10 cellular contexts compared by ENCODE assay signal in genomic region chr1:110004583-110004982, GRCh38. TPM values are rescaled to one million over a fixed set of nuclear protein-coding genes. Genes with fewer than 3 reads are reported as not detected.
DNase-seq lines count a peak whose midpoint lies in the region; ATAC-seq, FAIRE-seq and TF ChIP-seq lines count a peak whose summit lies in the region.
"Had no signal": no experiment of that assay in that cellular context is flagged by ENCODE, and none has a peak within 500 bp of the region (broad histone marks: within the 10 kb centered on the region; RNA-seq: fewer than 3 reads in every experiment).

No MANE protein-coding gene starts in this region.

- H3K9me3 ChIP-seq in GM12878 (replicated peaks; ENCODE audit: control insufficient read depth, insufficient read depth, low read length) (no peaks in the 10 kb centered on the region), HepG2 (ENCODE audit: low read length) (no peaks in the 10 kb centered on the region)

- DNase-seq in activated naive CD4-positive, alpha-beta T cell (lab: John Stamatoyannopoulos, UW) = no peak
- no peak for DNase-seq in GM12878 (ENCODE audit: low read depth, low spot score)
- no peak for DNase-seq in HepG2 (ENCODE audit: low spot score)
- no peak for DNase-seq in type B pancreatic cell (ENCODE audit: extremely low spot score, unreplicated experiment)
- no peak for DNase-seq in iPS-NIHi7 (ENCODE audit: extremely low spot score)
- DNase-seq in posterior vena cava (ENCODE audit: low spot score) = no peak
- no peak for DNase-seq in cortex of kidney (lab: John Stamatoyannopoulos, UW)
- DNase-seq: NCI-H774 had no signal

- H3K27ac ChIP-seq in GM12878 (ENCODE audit: control insufficient read depth, insufficient read depth) (peak overlapping the region; percentile 50; the same call in 1 of the 2 replicates), HepG2 (ENCODE audit: extremely low read length, insufficient read depth, low read length) (peak overlapping the region; percentile 55)

- peaks cover 2% of the 10 kb centered on the region for H3K36me3 Mint-ChIP-seq in activated naive CD4-positive, alpha-beta T cell treated with anti-CD3 and anti-CD28 coated beads, Interleukin-2, amount 50 U/mL, for 24 hours
- H3K36me3 Mint-ChIP-seq in type B pancreatic cell = peaks cover 8% of the 10 kb centered on the region

- CTCF ChIA-PET in GM12878 (lab: Yijun Ruan, JAX) (interaction anchor here (0.6 to 9.5 kb wide), 4 partner anchors 10 to 25 kb away, joined by 3 to 200 read pairs (median 14); partner anchors contain the start of gene AHCYL1), HepG2 (lab: Yijun Ruan, JAX; ENCODE audit: low intra/inter-chr PET ratio, low total read pairs) (no interaction called here)

- SMC1A ChIA-PET in GM12878 (lab: Charles Lee; ENCODE audit: uncharacterized antibody, unreplicated experiment) = interaction anchor here (1.0 to 3.5 kb wide), 5 partner anchors 17 to 458 kb away, joined by 3 to 33 read pairs (median 4); partner anchors contain the start of gene AHCYL1

- H3K4me3 ChIP-seq in GM12878 = no peak overlapping the region
- no peak overlapping the region for H3K4me3 ChIP-seq in HepG2 (replicated peaks in 1 of 3; ENCODE audit: insufficient read depth in 1 of 3, low read depth in 2 of 3, low read length in 3 of 3)

- no peaks in the 10 kb centered on the region for H3K27me3 ChIP-seq in GM12878 (replicated peaks in 1 of 2; ENCODE audit: control insufficient read depth in 2 of 2, insufficient read depth in 2 of 2, low read length in 1 of 2)
- no peaks in the 10 kb centered on the region for H3K27me3 ChIP-seq in HepG2 (ENCODE audit: control insufficient read depth in 1 of 2, insufficient read depth in 2 of 2, low read length in 2 of 2)

- FAIRE-seq in GM12878 (lab: Jason Lieb, UNC) = no peak
- no peak for FAIRE-seq in HepG2 (lab: Jason Lieb, UNC)

- H3K79me2 ChIP-seq in GM12878 (ENCODE audit: control insufficient read depth, insufficient read depth, low read length) = no peaks in the 10 kb centered on the region; the same call in none of the 2 replicates
- H3K79me2 ChIP-seq in HepG2 (ENCODE audit: insufficient read depth, low read length) = peaks cover 33% of the 10 kb centered on the region

- peak overlapping the region; percentile 84 for H3K27ac Mint-ChIP-seq in activated naive CD4-positive, alpha-beta T cell treated with anti-CD3 and anti-CD28 coated beads, Interleukin-2, amount 50 U/mL, for 24 hours
- H3K27ac Mint-ChIP-seq in type B pancreatic cell = peak overlapping the region; percentile 94

- H3K4me1 ChIP-seq in GM12878 (ENCODE audit: control insufficient read depth, insufficient read depth, low read length) (peaks cover 14% of the 10 kb centered on the region), HepG2 (ENCODE audit: insufficient read depth, low read length) (peaks cover 36% of the 10 kb centered on the region)

- H3K36me3 ChIP-seq in GM12878 (ENCODE audit: control insufficient read depth in 2 of 2, insufficient read depth in 2 of 2, low read length in 1 of 2) = peaks cover 0 to 7% of the 10 kb centered on the region in 2 experiments; a peak in 2 of 4 replicates
- peaks cover 5 to 13% of the 10 kb centered on the region in 2 experiments; a peak in 4 of 5 replicates for H3K36me3 ChIP-seq in HepG2 (replicated peaks in 1 of 2; ENCODE audit: control insufficient read depth in 1 of 2, insufficient read depth in 2 of 2, low read length in 2 of 2)

- POLR2A ChIA-PET in GM12878 (lab: Charles Lee) (interaction anchor here (0.5 to 1.6 kb wide), 3 partner anchors 10 to 30 kb away, joined by 3 to 5 read pairs (median 3); partner anchors contain the start of gene STRIP1), HepG2 (lab: Yijun Ruan, JAX) (interaction anchor here (1.2 kb wide), 1 partner anchor 20 kb away, joined by 5 read pairs; the partner anchor contains the start of gene AHCYL1)

- intact Hi-C loops in GM12878 (cut with micrococcal nuclease; ENCODE audit: unreplicated experiment) = no loop called here
- intact Hi-C loops in HepG2 (cut with micrococcal nuclease; ENCODE audit: unreplicated experiment) = no loop called here
- intact Hi-C loops in posterior vena cava (cut with DNase I) = no loop called here

- H3K9me3 Mint-ChIP-seq in activated naive CD4-positive, alpha-beta T cell treated with anti-CD3 and anti-CD28 coated beads, Interleukin-2, amount 50 U/mL, for 24 hours = no peaks in the 10 kb centered on the region
- no peaks in the 10 kb centered on the region for H3K9me3 Mint-ChIP-seq in type B pancreatic cell
- H3K9me3 Mint-ChIP-seq: activated naive CD8-positive, alpha-beta T cell treated with anti-CD3 and anti-CD28 coated beads, Interleukin-2, amount 50 U/mL, for 24 hours had no signal

- no peak for TF ChIP-seq RAD21 in GM12878 (IDR thresholded peaks at IDR 0.05; ENCODE audit: insufficient read depth, low read depth, low read length)
- TF ChIP-seq RAD21 in HepG2 (CRISPR knock-in tag; IDR thresholded peaks at IDR 0.05) = no peak

- BruUV-seq in GM12878 (replicated peaks; lab: Mats Ljungman, UMichigan) (no TSS peak), HepG2 (replicated peaks; lab: Mats Ljungman, UMichigan) (no TSS peak)

- no peak overlapping the region for H3K9ac ChIP-seq in GM12878 (ENCODE audit: control insufficient read depth, insufficient read depth, low read length)
- H3K9ac ChIP-seq in HepG2 (ENCODE audit: insufficient read depth, low read depth, low read length) = no peak overlapping the region

- H4K20me1 ChIP-seq in GM12878 (ENCODE audit: control insufficient read depth, insufficient read depth) (no peaks in the 10 kb centered on the region), HepG2 (ENCODE audit: insufficient read depth, low read length) (no peaks in the 10 kb centered on the region)

- TF ChIP-seq POLR2A in GM12878 (IDR thresholded peaks at IDR 0.05; ENCODE audit: low read depth, low read length) = no peak
- no peak for TF ChIP-seq POLR2A in HepG2 (IDR thresholded peaks at IDR 0.05; ENCODE audit: insufficient read depth in 1 of 2, low read depth in 2 of 2, low read length in 2 of 2)

- 95% methylated on average over 1 of the region's 1 CpG for WGBS in GM12878 (ENCODE audit: insufficient coverage, insufficient replicate concordance, low lambda C conversion rate, missing lambda C conversion rate)
- 96% methylated on average over 1 of the region's 1 CpG for WGBS in HepG2 (ENCODE audit: low lambda C conversion rate)

- no peak for TF ChIP-seq CTCF in GM12878 (IDR thresholded peaks at IDR 0.05 in 2 of 3, conservative IDR thresholded peaks at IDR 0.05 in 1 of 3; ENCODE audit: control insufficient read depth in 2 of 3, extremely low read depth in 1 of 3, insufficient read depth in 1 of 3, low read depth in 3 of 3, low read length in 3 of 3)
- TF ChIP-seq CTCF in HepG2 (CRISPR knock-in tag; IDR thresholded peaks at IDR 0.05) = no peak
- TF ChIP-seq CTCF in type B pancreatic cell (conservative IDR thresholded peaks at IDR 0.05) = no peak

- H2AFZ ChIP-seq in GM12878 (ENCODE audit: control insufficient read depth, low read depth, low read length) (no peak overlapping the region), HepG2 (ENCODE audit: low read length) (no peak overlapping the region)

- in situ Hi-C loops in GM12878 (cut with MboI) = no loop called here
- in situ Hi-C loops in HepG2 (cut with HindIII; ENCODE audit: extremely low pct_ligation_motif_present, low pct_unique_long_range_greater_than_20kb) = no loop called here

- TF ChIP-seq EP300 in GM12878 (IDR thresholded peaks at IDR 0.05; ENCODE audit: borderline replicate concordance in 1 of 2, control insufficient read depth in 1 of 2, low read depth in 2 of 2, low read length in 2 of 2) = no peak
- no peak for TF ChIP-seq EP300 in HepG2 (IDR thresholded peaks at IDR 0.05; ENCODE audit: low read depth in 2 of 2, low read length in 2 of 2)
- TF ChIP-seq EP300 in HepG2 (CRISPR knock-in tag; IDR thresholded peaks at IDR 0.05; ENCODE audit: borderline replicate concordance) = no peak

- H3K27me3 Mint-ChIP-seq in activated naive CD4-positive, alpha-beta T cell treated with anti-CD3 and anti-CD28 coated beads, Interleukin-2, amount 50 U/mL, for 24 hours = no peaks in the 10 kb centered on the region
- no peaks in the 10 kb centered on the region for H3K27me3 Mint-ChIP-seq in type B pancreatic cell
- H3K27me3 Mint-ChIP-seq: activated naive CD8-positive, alpha-beta T cell treated with anti-CD3 and anti-CD28 coated beads, Interleukin-2, amount 50 U/mL, for 24 hours had no signal

- H3K4me1 Mint-ChIP-seq in activated naive CD4-positive, alpha-beta T cell treated with anti-CD3 and anti-CD28 coated beads, Interleukin-2, amount 50 U/mL, for 24 hours = peaks cover 37% of the 10 kb centered on the region
- H3K4me1 Mint-ChIP-seq in type B pancreatic cell (ENCODE audit: unreplicated experiment) = peaks cover 55% of the 10 kb centered on the region

- H3K4me3 Mint-ChIP-seq in activated naive CD4-positive, alpha-beta T cell treated with anti-CD3 and anti-CD28 coated beads, Interleukin-2, amount 50 U/mL, for 24 hours = peak overlapping the region; percentile 81
- peak overlapping the region; percentile 79 for H3K4me3 Mint-ChIP-seq in type B pancreatic cell

- ATAC-seq in GM12878 (no peak), HepG2 (no peak)

- RAD21 ChIA-PET in GM12878 (lab: Charles Lee; ENCODE audit: unreplicated experiment) = interaction anchor here (1.3 to 5.0 kb wide), 2 partner anchors 20 to 458 kb away, joined by 3 to 66 read pairs; partner anchors contain the start of gene AHCYL1

- H3K4me2 ChIP-seq in GM12878 (ENCODE audit: control insufficient read depth, insufficient read depth) (no peak overlapping the region), HepG2 (ENCODE audit: low read depth, low read length) (no peak overlapping the region)

RNA-seq across cellular contexts. Expression of gene AHCYL1, which starts 20.0 kb away (rescaled TPM):
- total RNA-seq in GM12878 (2013; cell fraction: nucleolus; rRNA removed) = 19.4 and 26.5 TPM in 2 replicates
- total RNA-seq in GM12878 (2014; rRNA removed) = 28.0 and 31.7 TPM in 2 replicates
- total RNA-seq in GM12878 (2014; rRNA removed; fragmentation: Illumina TruSeq; extraction: Trizol) = 30.0 and 30.9 TPM in 2 replicates
- total RNA-seq in GM12878 (2021) = 59.9 and 64.8 TPM in 2 replicates
- 28.1 TPM for polyA plus RNA-seq in GM12878 (2011; ENCODE audit: low read depth)
- 73.5 and 73.6 TPM in 2 replicates for polyA plus RNA-seq in GM12878 (2011; rRNA removed)
- 45.5 and 59.4 TPM in 2 replicates for polyA plus RNA-seq in GM12878 (2011; cell fraction: cytosol; rRNA removed)
- polyA plus RNA-seq in GM12878 (2011; cell fraction: nucleus; rRNA removed) = 58.0 and 62.1 TPM in 2 replicates
- polyA plus RNA-seq in GM12878 (2012) = 34.9 and 46.3 TPM in 2 replicates
- 60.7 and 67.6 TPM in 2 replicates for polyA plus RNA-seq in GM12878 (2014; fragmentation: Illumina TruSeq; extraction: Trizol)
- 10 to 100 TPM; 24.7 to 26.1 TPM for polyA plus RNA-seq in GM12878 (2014; fragmentation: Nextera tagmentation; extraction: Ambion mirVana)
- polyA plus RNA-seq in GM12878 (2014; rRNA removed) = 39.2 and 43.9 TPM in 2 replicates
- polyA plus RNA-seq in GM12878 (2016; fragmentation: Nextera tagmentation; extraction: Ambion mirVana) = 10 to 100 TPM; 49.7 to 54.2 TPM
- 49.6 and 59.3 TPM in 2 replicates for polyA minus RNA-seq in GM12878 (2011; rRNA and poly(A)+ RNA removed)
- 17.9 and 21.8 TPM in 2 replicates for polyA minus RNA-seq in GM12878 (2011; cell fraction: cytosol; rRNA and poly(A)+ RNA removed)
- polyA minus RNA-seq in GM12878 (2011; cell fraction: nucleus; rRNA and poly(A)+ RNA removed) = 13.7 and 24.5 TPM in 2 replicates
- total RNA-seq in HepG2 (2016; rRNA removed; fragmentation: Illumina TruSeq; extraction: Trizol) = 40.9 and 63.2 TPM in 2 replicates
- 3.7 and 5.4 TPM in 2 replicates for total RNA-seq in HepG2 (2016; cell fraction: cytosol; rRNA removed; fragmentation: Illumina TruSeq; extraction: Trizol; ENCODE audit: low read depth)
- total RNA-seq in HepG2 (2016; cell fraction: insoluble cytoplasmic fraction; rRNA removed; fragmentation: Illumina TruSeq; extraction: Trizol) = 40.0 and 59.5 TPM in 2 replicates
- total RNA-seq in HepG2 (2016; cell fraction: membrane; rRNA removed; fragmentation: Illumina TruSeq; extraction: Trizol) = 22.3 and 23.2 TPM in 2 replicates
- 37.9 and 43.8 TPM in 2 replicates for total RNA-seq in HepG2 (2016; cell fraction: nucleus; rRNA removed; fragmentation: Illumina TruSeq; extraction: Trizol)
- 69.4 and 76.3 TPM in 2 replicates for polyA plus RNA-seq in HepG2 (2011; rRNA removed)
- polyA plus RNA-seq in HepG2 (2011; cell fraction: cytosol; rRNA removed) = 38.4 and 54.0 TPM in 2 replicates
- polyA plus RNA-seq in HepG2 (2011; cell fraction: nucleus; rRNA removed) = 64.7 and 65.0 TPM in 2 replicates
- 76.2 and 86.9 TPM in 2 replicates for polyA plus RNA-seq in HepG2 (2012)
- polyA plus RNA-seq in HepG2 (2016; cell fraction: cytosol; fragmentation: Illumina TruSeq; extraction: Trizol; ENCODE audit: low read depth) = 3.1 TPM in 2 replicates
- 70.3 and 75.5 TPM in 2 replicates for polyA plus RNA-seq in HepG2 (2016; cell fraction: insoluble cytoplasmic fraction; fragmentation: Illumina TruSeq; extraction: Trizol; ENCODE audit: low read depth)
- 12.5 and 13.4 TPM in 2 replicates for polyA plus RNA-seq in HepG2 (2016; cell fraction: membrane; fragmentation: Illumina TruSeq; extraction: Trizol; ENCODE audit: low read depth)
- polyA plus RNA-seq in HepG2 (2016; cell fraction: nucleus; fragmentation: Illumina TruSeq; extraction: Trizol; ENCODE audit: insufficient read depth, low read depth) = 70.7 and 72.2 TPM in 2 replicates
- 45.5 and 101 TPM in 2 replicates for polyA minus RNA-seq in HepG2 (2011; rRNA and poly(A)+ RNA removed; ENCODE audit: low replicate concordance)
- polyA minus RNA-seq in HepG2 (2011; cell fraction: cytosol; rRNA and poly(A)+ RNA removed) = 37.5 and 49.8 TPM in 2 replicates
- polyA minus RNA-seq in HepG2 (2011; cell fraction: nucleus; rRNA and poly(A)+ RNA removed) = 38.5 and 46.5 TPM in 2 replicates
- total RNA-seq in type B pancreatic cell (ENCODE audit: low replicate concordance) = 87.1 and 88.1 TPM in 2 replicates
- total RNA-seq in posterior vena cava = 10 to 100 TPM; 64.9 to 67.3 TPM

RNA-seq across cellular contexts. Expression of gene STRIP1, which starts 29.8 kb away (rescaled TPM):
- total RNA-seq in GM12878 (2013; cell fraction: nucleolus; rRNA removed) = 105 and 117 TPM in 2 replicates
- total RNA-seq in GM12878 (2014; rRNA removed) (24.5 and 25.2 TPM in 2 replicates), GM12878 (2014; rRNA removed; fragmentation: Illumina TruSeq; extraction: Trizol) (16.4 and 17.4 TPM in 2 replicates), GM12878 (2021) (22.5 and 25.5 TPM in 2 replicates), HepG2 (2016; rRNA removed; fragmentation: Illumina TruSeq; extraction: Trizol) (16.3 and 27.9 TPM in 2 replicates), type B pancreatic cell (ENCODE audit: low replicate concordance) (46.7 and 69.2 TPM in 2 replicates), posterior vena cava (10 to 100 TPM; 27.2 to 29.8 TPM)
- 14.6 TPM for polyA plus RNA-seq in GM12878 (2011; ENCODE audit: low read depth)
- polyA plus RNA-seq in GM12878 (2011; rRNA removed) (18.9 and 22.8 TPM in 2 replicates), GM12878 (2014; fragmentation: Illumina TruSeq; extraction: Trizol) (14.3 and 19.4 TPM in 2 replicates), GM12878 (2014; fragmentation: Nextera tagmentation; extraction: Ambion mirVana) (1 to 10 TPM; 6.3 to 7.9 TPM), GM12878 (2014; rRNA removed) (23.7 and 26.6 TPM in 2 replicates), GM12878 (2016; fragmentation: Nextera tagmentation; extraction: Ambion mirVana) (10 to 100 TPM; 16.5 to 16.7 TPM), HepG2 (2011; rRNA removed) (20.9 and 26.3 TPM in 2 replicates)
- polyA plus RNA-seq in GM12878 (2011; cell fraction: cytosol; rRNA removed) = 17.8 and 25.1 TPM in 2 replicates
- 98.6 and 109 TPM in 2 replicates for polyA plus RNA-seq in GM12878 (2011; cell fraction: nucleus; rRNA removed)
- 15.6 and 16.4 TPM in 2 replicates for polyA plus RNA-seq in GM12878 (2012)
- polyA minus RNA-seq in GM12878 (2011; rRNA and poly(A)+ RNA removed) = 35.5 and 42.3 TPM in 2 replicates
- polyA minus RNA-seq in GM12878 (2011; cell fraction: cytosol; rRNA and poly(A)+ RNA removed) = 9.8 and 15.5 TPM in 2 replicates
- polyA minus RNA-seq in GM12878 (2011; cell fraction: nucleus; rRNA and poly(A)+ RNA removed) = 42.9 and 72.4 TPM in 2 replicates
- total RNA-seq in HepG2 (2016; cell fraction: cytosol; rRNA removed; fragmentation: Illumina TruSeq; extraction: Trizol; ENCODE audit: low read depth) = 6.2 and 7.1 TPM in 2 replicates
- 14.0 and 27.8 TPM in 2 replicates for total RNA-seq in HepG2 (2016; cell fraction: insoluble cytoplasmic fraction; rRNA removed; fragmentation: Illumina TruSeq; extraction: Trizol)
- 10.0 and 13.7 TPM in 2 replicates for total RNA-seq in HepG2 (2016; cell fraction: membrane; rRNA removed; fragmentation: Illumina TruSeq; extraction: Trizol)
- 37.6 and 44.2 TPM in 2 replicates for total RNA-seq in HepG2 (2016; cell fraction: nucleus; rRNA removed; fragmentation: Illumina TruSeq; extraction: Trizol)
- polyA plus RNA-seq in HepG2 (2011; cell fraction: cytosol; rRNA removed) = 15.1 and 16.2 TPM in 2 replicates
- 91.2 and 91.4 TPM in 2 replicates for polyA plus RNA-seq in HepG2 (2011; cell fraction: nucleus; rRNA removed)
- polyA plus RNA-seq in HepG2 (2012) = 16.7 and 21.2 TPM in 2 replicates
- 1.0 and 1.3 TPM in 2 replicates for polyA plus RNA-seq in HepG2 (2016; cell fraction: cytosol; fragmentation: Illumina TruSeq; extraction: Trizol; ENCODE audit: low read depth)
- 10.0 and 11.4 TPM in 2 replicates for polyA plus RNA-seq in HepG2 (2016; cell fraction: insoluble cytoplasmic fraction; fragmentation: Illumina TruSeq; extraction: Trizol; ENCODE audit: low read depth)
- 2.5 and 2.7 TPM in 2 replicates for polyA plus RNA-seq in HepG2 (2016; cell fraction: membrane; fragmentation: Illumina TruSeq; extraction: Trizol; ENCODE audit: low read depth)
- 50.1 TPM in 2 replicates for polyA plus RNA-seq in HepG2 (2016; cell fraction: nucleus; fragmentation: Illumina TruSeq; extraction: Trizol; ENCODE audit: insufficient read depth, low read depth)
- polyA minus RNA-seq in HepG2 (2011; rRNA and poly(A)+ RNA removed; ENCODE audit: low replicate concordance) = 42.0 and 70.7 TPM in 2 replicates
- polyA minus RNA-seq in HepG2 (2011; cell fraction: cytosol; rRNA and poly(A)+ RNA removed) = 12.7 and 13.3 TPM in 2 replicates
- 70.0 and 73.5 TPM in 2 replicates for polyA minus RNA-seq in HepG2 (2011; cell fraction: nucleus; rRNA and poly(A)+ RNA removed)
